23 cellular contexts compared by ENCODE assay signal in genomic region chr1:231841616-231842344, GRCh38.
DNase-seq lines count a peak whose midpoint lies in the region; ATAC-seq, FAIRE-seq and TF ChIP-seq lines count a peak whose summit lies in the region.
"Had no signal": no experiment of that assay in that cellular context is flagged by ENCODE, and none has a peak within 500 bp of the region (broad histone marks: within the 10 kb centered on the region; RNA-seq: fewer than 3 reads in every experiment).

No MANE protein-coding gene starts in this region.

- no peaks in the 10 kb centered on the region for H3K27me3 ChIP-seq in fibroblast of lung (ENCODE audit: control insufficient read depth, insufficient read depth, low read length)

- H3K4me2 ChIP-seq in fibroblast of lung (ENCODE audit: extremely low read depth, insufficient read depth, low read length), result no peak overlapping the region

- H3K4me3 ChIP-seq in fibroblast of lung (replicated peaks in 1 of 4; ENCODE audit: control extremely low read depth in 1 of 4, insufficient read depth in 1 of 4, low read depth in 3 of 4, low read length in 4 of 4), result no peak overlapping the region
- H3K4me3 ChIP-seq: lung, thoracic aorta had no signal

- no peaks in the 10 kb centered on the region for H3K79me2 ChIP-seq in fibroblast of lung (ENCODE audit: control insufficient read depth, insufficient read depth, low read length)

- ATAC-seq in omental fat pad (ENCODE audit: low FRiP score) (peak; percentile 74), HG02759 (IDR thresholded peaks at IDR 0.05; ENCODE audit: unreplicated experiment) (no peak)
- ATAC-seq: activated naive CD4-positive, alpha-beta T cell treated with anti-CD3 and anti-CD28 coated beads, Interleukin-2, amount 50 U/mL, for 72 hours; Right ventricle myocardium inferior had no signal

- no peaks in the 10 kb centered on the region for H3K36me3 ChIP-seq in fibroblast of lung (ENCODE audit: control insufficient read depth, insufficient read depth, low read length)
- H3K36me3 ChIP-seq: thoracic aorta had no signal

- H3K27ac ChIP-seq in fibroblast of lung (ENCODE audit: insufficient read depth, low read length), result no peak overlapping the region
- H3K27ac ChIP-seq: thoracic aorta had no signal

- TF ChIP-seq CTCF in fibroblast of lung (conservative IDR thresholded peaks at IDR 0.05 in 1 of 2, IDR thresholded peaks at IDR 0.05 in 1 of 2; ENCODE audit: low read depth in 1 of 2, low read length in 2 of 2), result no peak
- no peak for TF ChIP-seq CTCF in omental fat pad (IDR thresholded peaks at IDR 0.05)

- no peaks in the 10 kb centered on the region for H4K20me1 ChIP-seq in fibroblast of lung (ENCODE audit: control insufficient read depth, extremely low read depth, insufficient read depth, low read length)

- POLR2A ChIA-PET in HEK293T (lab: Yijun Ruan, JAX), result no interaction called here

- no peaks in the 10 kb centered on the region for H3K4me1 ChIP-seq in fibroblast of lung (ENCODE audit: control insufficient read depth, extremely low read depth, insufficient read depth, low read length)

- no peaks in the 10 kb centered on the region for H3K9me3 ChIP-seq in fibroblast of lung (ENCODE audit: control insufficient read depth, insufficient read depth, low read depth, low read length)
- H3K9me3 ChIP-seq: thoracic aorta had no signal

- peak; percentile 29 for DNase-seq in Daoy (ENCODE audit: low read depth)
- DNase-seq in RCC 7860 (ENCODE audit: low spot score), result peak; percentile 50
- peak; percentile 50 to 75 for DNase-seq in fibroblast of lung (ENCODE audit: low read depth in 2 of 2)
- no peak for DNase-seq in omental fat pad (ENCODE audit: low spot score)
- DNase-seq in HEK293T (ENCODE audit: extremely low spot score), result no peak
- no peak for DNase-seq in NCI-H510A (lab: John Stamatoyannopoulos, UW)
- no peak for DNase-seq in NK-92 (lab: John Stamatoyannopoulos, UW; ENCODE audit: unreplicated experiment)
- DNase-seq: activated CD4-positive, alpha-beta T cell treated with anti-CD3 and anti-CD28 coated beads for 4 hours; activated T-cell treated with anti-CD3 and anti-CD28 coated beads for 4 hours; C1 segment of cervical spinal cord; cerebellar nuclear complex; DMS79 treated with DMSO at 0.1 percent for 48 hours; NCI-H1930; NCI-H82; retina; stimulated activated CD4-positive, alpha-beta T cell treated with anti-CD3 and anti-CD28 coated beads, Interleukin-2, amount 100 ng/mL, for 24 hours; stimulated activated CD8-positive, alpha-beta memory T cell treated with anti-CD3 and anti-CD28 coated beads, Interleukin-4, amount 100 ng/mL, for 48 hours had no signal

- peak; percentile 94 for FAIRE-seq in RCC 7860 (lab: Jason Lieb, UNC)
- FAIRE-seq: GM12891 had no signal

- CTCF ChIA-PET in HEK293T (lab: Yijun Ruan, JAX), result interaction anchor here (1.0 kb wide), 1 partner anchor 85 kb away, joined by 4 read pairs; no protein-coding TSS in a partner anchor

- H3K9ac ChIP-seq in fibroblast of lung (ENCODE audit: insufficient read depth, low read length), result no peak overlapping the region

- H2AFZ ChIP-seq in fibroblast of lung (ENCODE audit: low read length), result no peak overlapping the region

TF ChIP-seq in HEK293T, 16 proteins besides CTCF, POLR2A, EP300 and RAD21:
- TF ChIP-seq L3MBTL2 (conservative IDR thresholded peaks at IDR 0.05) (no peak), NFRKB (IDR thresholded peaks at IDR 0.05) (no peak), ARNT (IDR thresholded peaks at IDR 0.05) (no peak), CTBP1 (IDR thresholded peaks at IDR 0.05; ENCODE audit: borderline replicate concordance) (no peak), LEF1 (IDR thresholded peaks at IDR 0.05; ENCODE audit: borderline replicate concordance) (no peak), ELF4 (IDR thresholded peaks at IDR 0.05) (no peak), FOXA1 (IDR thresholded peaks at IDR 0.05) (no peak), HDGF (IDR thresholded peaks at IDR 0.05; ENCODE audit: borderline replicate concordance) (no peak)

Comparison
In these comparisons a context has a peak if more than half of its experiments do, and no peak if none do; other contexts are left out.
1. DNase-seq: peak in Daoy (single experiment), RCC 7860 (single experiment) and fibroblast of lung (2 of 2); none in omental fat pad (single experiment), HEK293T (single experiment), NCI-H510A (single experiment) and NK-92 (single experiment).